In genomic region chr16:89378947-89379771, GRCh38 we compare ENCODE assay signal across 11 cellular contexts.
DNase-seq lines count a peak whose midpoint lies in the region; ATAC-seq and TF ChIP-seq lines count a peak whose summit lies in the region.
"Had no signal": no experiment of that assay in that cellular context is flagged by ENCODE, and none has a peak within 500 bp of the region (broad histone marks: within the 10 kb centered on the region; RNA-seq: fewer than 3 reads in every experiment).

No MANE protein-coding gene starts in this region.

- H3K9me3 Mint-ChIP-seq in nephron, result peaks cover 3% of the 10 kb centered on the region

- no peaks in the 10 kb centered on the region for H3K27me3 Mint-ChIP-seq in nephron (ENCODE audit: low read depth)
- H3K27me3 Mint-ChIP-seq: CD4-positive, alpha-beta memory T cell had no signal

- H3K36me3 Mint-ChIP-seq in nephron (ENCODE audit: low read depth), result peaks cover 5% of the 10 kb centered on the region

- CTCF ChIA-PET in PC-3 (lab: Charles Lee), result no interaction called here

- TF ChIP-seq CTCF in epithelial cell of esophagus (IDR thresholded peaks at IDR 0.05; ENCODE audit: insufficient read depth, low read depth, low read length, missing control alignments) (peak; percentile 39), nephron (IDR thresholded peaks at IDR 0.05; ENCODE audit: unreplicated experiment in 3 of 3) (no peak), PC-3 (conservative IDR thresholded peaks at IDR 0.05; ENCODE audit: low read depth, low read length) (no peak)

- no peak overlapping the region for H2AFZ ChIP-seq in PC-3 (ENCODE audit: low read length)

- peak overlapping the region; percentile 22; the same call in 1 of the 2 replicates for H3K9ac ChIP-seq in BLaER1
- no peak overlapping the region for H3K9ac ChIP-seq in PC-3 (ENCODE audit: low read length)

- H3K4me3 ChIP-seq in BLaER1, result no peak overlapping the region
- no peak overlapping the region for H3K4me3 ChIP-seq in epithelial cell of esophagus (ENCODE audit: low read length)
- H3K4me3 ChIP-seq in PC-3 (ENCODE audit: low read length), result no peak overlapping the region

- H3K9me3 ChIP-seq in BLaER1 (peaks cover 21% of the 10 kb centered on the region), PC-3 (ENCODE audit: low read length) (no peaks in the 10 kb centered on the region)

- intact Hi-C loops in PC-3 (cut with micrococcal nuclease), result loop anchor here (5.0 kb wide), 1 partner anchor 47 kb away; no protein-coding TSS in a partner anchor

- H3K27ac ChIP-seq in BLaER1 (no peak overlapping the region), PC-3 (ENCODE audit: low read length) (no peak overlapping the region)

- no peak for ATAC-seq in PC-3
- ATAC-seq in HG02610 (IDR thresholded peaks at IDR 0.05; ENCODE audit: unreplicated experiment), result no peak

- peaks cover 100% of the 10 kb centered on the region for H3K79me2 ChIP-seq in PC-3 (ENCODE audit: low read length)

- peak overlapping the region in 2 of 3 experiments; percentile 4 to 72 for H3K27ac Mint-ChIP-seq in nephron

- no peaks in the 10 kb centered on the region for H3K9me2 ChIP-seq in PC-3 (replicated peaks; ENCODE audit: low read length)

- H3K27me3 ChIP-seq in BLaER1, result no peaks in the 10 kb centered on the region
- H3K27me3 ChIP-seq in PC-3 (ENCODE audit: low read length), result no peaks in the 10 kb centered on the region

- H3K4me3 Mint-ChIP-seq in nephron, result peak overlapping the region in 1 of 3 experiments; percentile 41

- DNase-seq in NAMALWA (ENCODE audit: low spot score) (peak; percentile 36), epithelial cell of esophagus (ENCODE audit: low read depth) (peak; percentile 77), PC-3 (no peak), cerebellum (ENCODE audit: low spot score) (no peak), SK-N-DZ (ENCODE audit: low spot score) (no peak)
- DNase-seq: CD4-positive, alpha-beta memory T cell; cerebellar nuclear complex; NCI-H1092 had no signal

- POLR2A ChIA-PET in PC-3 (lab: Charles Lee; ENCODE audit: unreplicated experiment), result no interaction called here

- H3K4me1 ChIP-seq in BLaER1 (peaks cover 90% of the 10 kb centered on the region), PC-3 (ENCODE audit: insufficient read depth, low read length) (peaks cover 34% of the 10 kb centered on the region)

- H3F3A ChIP-seq in PC-3 (ENCODE audit: low read length, unreplicated experiment), result no peaks in the 10 kb centered on the region

- H3K4me2 ChIP-seq in BLaER1, result peak overlapping the region; percentile 79
- H3K4me2 ChIP-seq in PC-3 (ENCODE audit: low read length), result no peak overlapping the region

- H4K20me1 ChIP-seq in BLaER1 (peaks cover 100% of the 10 kb centered on the region), PC-3 (ENCODE audit: low read length) (peaks cover 26% of the 10 kb centered on the region; the same call in 1 of the 2 replicates)

- H3K36me3 ChIP-seq in BLaER1 (peaks cover 14% of the 10 kb centered on the region), PC-3 (ENCODE audit: low read depth, low read length) (no peaks in the 10 kb centered on the region)

- BruUV-seq in PC-3 (replicated peaks; lab: Mats Ljungman, UMichigan), result no TSS peak

- H3K4me1 Mint-ChIP-seq in nephron, result peaks cover 50% of the 10 kb centered on the region

Comparison
In these comparisons a context has a peak if more than half of its experiments do, and no peak if none do; other contexts are left out.
1. DNase-seq: peak in NAMALWA (single experiment) and epithelial cell of esophagus (single experiment); none in PC-3 (single experiment), cerebellum (single experiment) and SK-N-DZ (single experiment).